ENCODE assay signal across 11 cellular contexts in the genomic region with DNA sequence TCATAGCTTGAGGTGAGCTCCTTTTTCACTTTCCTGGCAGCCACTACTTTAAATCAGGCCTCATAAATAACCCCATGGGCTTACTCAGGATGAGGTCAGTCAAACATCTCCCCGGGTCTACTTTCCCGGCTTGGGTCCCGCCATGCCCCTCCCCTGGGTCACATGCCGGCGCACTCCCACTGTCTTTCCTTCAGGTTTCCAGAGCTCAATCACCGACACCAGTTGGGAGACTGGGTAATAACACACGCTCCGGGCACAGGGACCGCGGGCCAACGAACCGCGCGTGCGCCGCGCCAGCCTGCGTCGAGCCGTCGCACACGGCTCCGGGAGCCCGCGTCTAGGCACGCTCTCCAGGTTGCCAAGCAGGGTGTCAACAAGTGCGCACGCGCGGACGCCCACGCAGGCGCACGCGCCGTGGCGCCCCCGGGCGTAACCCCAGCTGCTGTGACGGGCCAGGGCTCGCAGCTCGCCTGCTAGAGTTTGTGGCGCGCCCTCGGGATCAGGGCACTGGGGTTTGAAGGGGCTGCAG. TPM values are rescaled to one million over a fixed set of nuclear protein-coding genes. Genes with fewer than 3 reads are reported as not detected.
DNase-seq lines count a peak whose midpoint lies in the region; ATAC-seq lines count a peak whose summit lies in the region.
"Had no signal": no experiment of that assay in that cellular context is flagged by ENCODE, and none has a peak within 500 bp of the region (broad histone marks: within the 10 kb centered on the region; RNA-seq: fewer than 3 reads in every experiment).

No MANE protein-coding gene starts in this region.

- H3K36me3 ChIP-seq in esophagus (ENCODE audit: control insufficient read depth in 2 of 2, insufficient read depth in 2 of 2, low read length in 1 of 2) (no peaks in the 10 kb centered on the region), neuron (ENCODE audit: insufficient read depth, low read length) (no peaks in the 10 kb centered on the region)
- H3K36me3 ChIP-seq: neutrophil had no signal

- H3K4me3 Mint-ChIP-seq in activated T-cell treated with anti-CD3 and anti-CD28 coated beads, Interleukin-2, amount 50 U/mL, for 4 hours, result no peak overlapping the region

- peak overlapping the region; percentile 18 for H2AFZ ChIP-seq in neuron (ENCODE audit: low read depth, low read length)

- peak overlapping the region; percentile 51 to 60 for H3K27ac ChIP-seq in esophagus (ENCODE audit: low read depth in 2 of 2, low read length in 1 of 2)
- H3K27ac ChIP-seq: neutrophil had no signal

- peaks cover 70% of the 10 kb centered on the region for H3K27me3 Mint-ChIP-seq in activated T-cell treated with anti-CD3 and anti-CD28 coated beads, Interleukin-2, amount 50 U/mL, for 4 hours (ENCODE audit: low read depth)

- DNase-seq in DMS53 treated with DMSO at 0.1 percent for 48 hours (lab: John Stamatoyannopoulos, UW; ENCODE audit: unreplicated experiment), result peak; percentile 92
- DNase-seq in NCI-H2171 treated with DMSO at 0.1 percent for 48 hours (lab: John Stamatoyannopoulos, UW), result peak; percentile 44
- DNase-seq in SHP77 (lab: John Stamatoyannopoulos, UW), result no peak
- DNase-seq in DMS 273 treated with DMSO at 0.1 percent for 48 hours (lab: John Stamatoyannopoulos, UW), result no peak
- no peak for DNase-seq in activated T-cell treated with anti-CD3 and anti-CD28 coated beads, Interleukin-2, amount 50 U/mL, for 4 hours
- DNase-seq: effector memory CD4-positive, alpha-beta T cell had no signal

- no peak for ATAC-seq in HG03439 (IDR thresholded peaks at IDR 0.05; ENCODE audit: unreplicated experiment)
- ATAC-seq in activated T-cell treated with anti-CD3 and anti-CD28 coated beads, Interleukin-2, amount 50 U/mL, for 4 hours, result no peak

- H3K4me1 ChIP-seq in esophagus (ENCODE audit: control insufficient read depth in 2 of 2, insufficient read depth in 2 of 2, low read length in 1 of 2) (peaks cover 0 to 7% of the 10 kb centered on the region in 2 donors), neuron (ENCODE audit: insufficient read depth, low read length) (peaks cover 7% of the 10 kb centered on the region)

- WGBS in esophagus, 2 donors, result 4 to 10% methylated on average over 45 of the region's 45 CpGs

- H3K4me3 ChIP-seq in esophagus (ENCODE audit: low read depth in 1 of 2, low read length in 2 of 2) (peak overlapping the region; percentile 44 to 52), neuron (ENCODE audit: low read length) (peak overlapping the region; percentile 3)

- no peaks in the 10 kb centered on the region for H3K9me3 Mint-ChIP-seq in activated T-cell treated with anti-CD3 and anti-CD28 coated beads, Interleukin-2, amount 50 U/mL, for 4 hours

- no peaks in the 10 kb centered on the region for H3K4me1 Mint-ChIP-seq in activated T-cell treated with anti-CD3 and anti-CD28 coated beads, Interleukin-2, amount 50 U/mL, for 4 hours (ENCODE audit: low read depth)

- H3K9me3 ChIP-seq in esophagus (ENCODE audit: control insufficient read depth in 2 of 2, insufficient read depth in 1 of 2, low read depth in 1 of 2, low read length in 1 of 2) (no peaks in the 10 kb centered on the region), neuron (ENCODE audit: low read length) (no peaks in the 10 kb centered on the region)
- H3K9me3 ChIP-seq: neutrophil had no signal

- peaks cover 0 to 12% of the 10 kb centered on the region in 2 donors for H3K27me3 ChIP-seq in esophagus (ENCODE audit: control insufficient read depth in 1 of 2, insufficient read depth in 2 of 2, low read length in 2 of 2)
- peaks cover 68% of the 10 kb centered on the region for H3K27me3 ChIP-seq in neuron (ENCODE audit: insufficient read depth, low read length)

- H3K36me3 Mint-ChIP-seq in activated T-cell treated with anti-CD3 and anti-CD28 coated beads, Interleukin-2, amount 50 U/mL, for 4 hours (ENCODE audit: insufficient read depth), result no peaks in the 10 kb centered on the region

RNA-seq across cellular contexts. Expression of gene TFAP2B, which starts 31.6 kb away (rescaled TPM):
- 1 to 10 TPM; 3.3 to 4.5 TPM for polyA plus RNA-seq in esophagus
- not detected for total RNA-seq in activated T-cell treated with anti-CD3 and anti-CD28 coated beads, Interleukin-2, amount 50 U/mL, for 4 hours
- total RNA-seq: activated CD8-positive, alpha-beta memory T cell treated with anti-CD3 and anti-CD28 coated beads for 36 hours had no signal

Comparison
In these comparisons a context has a peak if more than half of its experiments do, and no peak if none do; other contexts are left out.
1. DNase-seq: peak in DMS53 treated with DMSO at 0.1 percent for 48 hours (single experiment) and NCI-H2171 treated with DMSO at 0.1 percent for 48 hours (single experiment); none in SHP77 (0 of 2), DMS 273 treated with DMSO at 0.1 percent for 48 hours (single experiment) and activated T-cell treated with anti-CD3 and anti-CD28 coated beads, Interleukin-2, amount 50 U/mL, for 4 hours (single experiment).